Comparison of ENCODE assay signal across 19 cellular contexts in the genomic region with DNA sequence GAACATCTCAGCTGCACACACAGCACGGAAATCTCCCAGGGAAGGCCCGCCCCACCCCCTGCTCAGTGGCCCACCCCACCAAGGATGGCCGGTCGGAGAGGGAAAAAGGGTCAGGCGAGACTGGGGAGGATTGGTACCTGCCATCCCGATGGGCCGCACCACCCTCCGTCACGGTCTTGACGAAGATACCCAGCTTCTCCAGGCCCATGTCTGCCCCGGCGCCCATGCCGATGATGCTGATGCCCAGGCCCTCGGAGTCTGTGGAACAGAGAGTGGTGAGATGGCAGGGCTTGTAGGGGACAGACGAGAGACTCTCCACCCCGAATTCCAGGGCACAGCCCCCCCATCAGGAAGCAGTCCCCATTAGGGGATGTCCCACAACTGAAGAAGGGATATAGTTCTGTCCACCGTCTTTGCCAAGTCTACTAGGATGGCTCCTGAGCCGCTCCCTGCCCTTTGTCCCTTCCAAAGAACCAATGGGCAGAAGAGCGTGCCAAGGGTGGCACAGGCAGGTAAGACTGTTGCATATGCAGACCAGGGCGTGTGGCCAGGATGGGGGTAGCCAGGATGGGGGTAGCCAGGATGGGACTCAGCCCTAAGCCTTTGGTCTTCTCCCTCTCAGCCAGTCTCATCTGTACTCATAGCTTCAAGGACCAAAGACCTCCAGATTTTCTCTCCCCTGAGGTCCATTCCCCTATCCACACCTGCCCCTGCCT. TPM values are rescaled to one million over a fixed set of nuclear protein-coding genes. Genes with fewer than 3 reads are reported as not detected.
A peak's percentile ranks its signal among the peaks of the same experiment; 100 is the strongest.
DNase-seq lines count a peak whose midpoint lies in the region; ATAC-seq and TF ChIP-seq lines count a peak whose summit lies in the region.
"Had no signal": no experiment of that assay in that cellular context is flagged by ENCODE, and none has a peak within 500 bp of the region (broad histone marks: within the 10 kb centered on the region; RNA-seq: fewer than 3 reads in every experiment).

No MANE protein-coding gene starts in this region.

- H3K9ac ChIP-seq in Karpas-422 (ENCODE audit: low read length) = no peak overlapping the region
- H3K9ac ChIP-seq: BLaER1, parathyroid adenoma had no signal

- no peak for ATAC-seq in naive thymus-derived CD8-positive, alpha-beta T cell
- ATAC-seq in GM18868 (IDR thresholded peaks at IDR 0.05; ENCODE audit: unreplicated experiment) = no peak

- no peaks in the 10 kb centered on the region for H3K9me3 Mint-ChIP-seq in activated CD4-positive, alpha-beta T cell treated with anti-CD3 and anti-CD28 coated beads, Interleukin-2, amount 10 ng/mL, durations not matched to agents 24 days and 14 days
- H3K9me3 Mint-ChIP-seq in activated naive CD8-positive, alpha-beta T cell treated with anti-CD3 and anti-CD28 coated beads for 36 hours = no peaks in the 10 kb centered on the region
- H3K9me3 Mint-ChIP-seq in naive thymus-derived CD8-positive, alpha-beta T cell = no peaks in the 10 kb centered on the region

- POLR2A ChIA-PET in naive thymus-derived CD8-positive, alpha-beta T cell (lab: Charles Lee) = interaction anchor here (0.8 to 6.5 kb wide), 2 partner anchors 9 to 18 kb away, joined by 3 to 90 read pairs; partner anchors contain the start of gene PPP1R9B

- H3K4me2 ChIP-seq in Karpas-422 (ENCODE audit: low read depth, low read length, poor library complexity, severe bottlenecking) (no peak overlapping the region), hepatocyte (no peak overlapping the region)

- intact Hi-C loops in activated CD4-positive, alpha-beta T cell treated with anti-CD3 and anti-CD28 coated beads, Interleukin-2, amount 10 ng/mL, durations not matched to agents 24 days and 14 days (cut with micrococcal nuclease) = loop anchor here (5.0 kb wide), 1 partner anchor 34 kb away; no protein-coding TSS in a partner anchor

- H3K4me3 Mint-ChIP-seq in activated CD4-positive, alpha-beta T cell treated with anti-CD3 and anti-CD28 coated beads, Interleukin-2, amount 10 ng/mL, durations not matched to agents 24 days and 14 days = no peak overlapping the region
- H3K4me3 Mint-ChIP-seq in activated naive CD8-positive, alpha-beta T cell treated with anti-CD3 and anti-CD28 coated beads for 36 hours = no peak overlapping the region
- H3K4me3 Mint-ChIP-seq in naive thymus-derived CD8-positive, alpha-beta T cell = peak overlapping the region in 6 of 10 donors; percentile 14 to 86 (median 60)

- TF ChIP-seq CTCF in hepatocyte (IDR thresholded peaks at IDR 0.05; ENCODE audit: poor library complexity) = no peak

- H3K27me3 ChIP-seq in Karpas-422 (ENCODE audit: low read length) = no peaks in the 10 kb centered on the region
- no peaks in the 10 kb centered on the region for H3K27me3 ChIP-seq in hepatocyte
- H3K27me3 ChIP-seq: BLaER1, vagina had no signal

- H3K36me3 Mint-ChIP-seq in activated CD4-positive, alpha-beta T cell treated with anti-CD3 and anti-CD28 coated beads, Interleukin-2, amount 10 ng/mL, durations not matched to agents 24 days and 14 days (ENCODE audit: low read depth) = peaks cover 76% of the 10 kb centered on the region
- H3K36me3 Mint-ChIP-seq in activated naive CD8-positive, alpha-beta T cell treated with anti-CD3 and anti-CD28 coated beads for 36 hours = peaks cover 55% of the 10 kb centered on the region
- peaks cover 0 to 64% (median 19%) of the 10 kb centered on the region in 3 donors for H3K36me3 Mint-ChIP-seq in naive thymus-derived CD8-positive, alpha-beta T cell

- peak overlapping the region; percentile 79 for H3K27ac Mint-ChIP-seq in activated CD4-positive, alpha-beta T cell treated with anti-CD3 and anti-CD28 coated beads, Interleukin-2, amount 10 ng/mL, durations not matched to agents 24 days and 14 days
- peak overlapping the region; percentile 18 for H3K27ac Mint-ChIP-seq in activated naive CD8-positive, alpha-beta T cell treated with anti-CD3 and anti-CD28 coated beads for 36 hours
- H3K27ac Mint-ChIP-seq in naive thymus-derived CD8-positive, alpha-beta T cell = peak overlapping the region in 7 of 10 donors; percentile 63 to 91 (median 88)

- H4K20me1 ChIP-seq in Karpas-422 (ENCODE audit: insufficient read depth, low read depth, low read length) (peaks cover 61% of the 10 kb centered on the region), hepatocyte (ENCODE audit: insufficient read depth, poor library complexity, severe bottlenecking) (peaks cover 32% of the 10 kb centered on the region)

- H3K9me2 ChIP-seq in Karpas-422 (replicated peaks; ENCODE audit: insufficient read depth, low read length) (no peaks in the 10 kb centered on the region), hepatocyte (replicated peaks; ENCODE audit: insufficient read depth) (no peaks in the 10 kb centered on the region)

- WGBS in hepatocyte (ENCODE audit: low lambda C conversion rate, missing lambda C conversion rate) = 98% methylated on average over 20 of the region's 20 CpGs

- H3K27ac ChIP-seq in Karpas-422 (ENCODE audit: low read length) (peak overlapping the region; percentile 49; the same call in 1 of the 2 replicates), hepatocyte (no peak overlapping the region)
- H3K27ac ChIP-seq: parathyroid adenoma, vagina had no signal

- H3K9me3 ChIP-seq in Karpas-422 (ENCODE audit: low read length) (no peaks in the 10 kb centered on the region), hepatocyte (ENCODE audit: low read depth) (no peaks in the 10 kb centered on the region)
- H3K9me3 ChIP-seq: BLaER1, vagina had no signal

- H3K4me1 ChIP-seq in Karpas-422 (ENCODE audit: low read length) = peaks cover 54% of the 10 kb centered on the region
- peaks cover 29% of the 10 kb centered on the region for H3K4me1 ChIP-seq in hepatocyte (ENCODE audit: insufficient read depth)

- H3K79me2 ChIP-seq in Karpas-422 (ENCODE audit: low read length) (peaks cover 60% of the 10 kb centered on the region), hepatocyte (peaks cover 31% of the 10 kb centered on the region)

- H3K36me3 ChIP-seq in Karpas-422 (ENCODE audit: insufficient read depth, low read length) (peaks cover 44% of the 10 kb centered on the region), hepatocyte (replicated peaks; ENCODE audit: insufficient read depth, low read depth) (no peaks in the 10 kb centered on the region)

- H2AFZ ChIP-seq in Karpas-422 (ENCODE audit: low read length) (no peak overlapping the region), hepatocyte (no peak overlapping the region)
- H2AFZ ChIP-seq: parathyroid adenoma had no signal

- H3K4me3 ChIP-seq in Karpas-422 (ENCODE audit: low read length) (no peak overlapping the region), hepatocyte (no peak overlapping the region)
- H3K4me3 ChIP-seq: BLaER1, lung, vagina had no signal

- peaks cover 79% of the 10 kb centered on the region for H3K4me1 Mint-ChIP-seq in activated CD4-positive, alpha-beta T cell treated with anti-CD3 and anti-CD28 coated beads, Interleukin-2, amount 10 ng/mL, durations not matched to agents 24 days and 14 days
- H3K4me1 Mint-ChIP-seq in activated naive CD8-positive, alpha-beta T cell treated with anti-CD3 and anti-CD28 coated beads for 36 hours = peaks cover 64% of the 10 kb centered on the region
- peaks cover 64 to 93% (median 88%) of the 10 kb centered on the region in 4 donors for H3K4me1 Mint-ChIP-seq in naive thymus-derived CD8-positive, alpha-beta T cell

- no peak for DNase-seq in activated CD4-positive, alpha-beta T cell treated with anti-CD3 and anti-CD28 coated beads, Interleukin-2, amount 10 ng/mL, durations not matched to agents 24 days and 14 days
- DNase-seq in activated CD4-positive, alpha-beta T cell treated with anti-CD3 and anti-CD28 coated beads, Interleukin-2, amount 50 U/mL, for 4 hours = no peak
- DNase-seq in Karpas-422 (no peak), hepatocyte (ENCODE audit: low spot score) (no peak), GF-D8 (lab: John Stamatoyannopoulos, UW) (no peak)
- DNase-seq in activated naive CD8-positive, alpha-beta T cell treated with anti-CD3 and anti-CD28 coated beads for 36 hours = no peak
- no peak for DNase-seq in naive thymus-derived CD8-positive, alpha-beta T cell
- DNase-seq: activated CD8-positive, alpha-beta memory T cell treated with anti-CD3 and anti-CD28 coated beads for 24 hours; activated effector memory CD4-positive, alpha-beta T cell treated with Interleukin-2 at 50 U/mL for 16 hours; erythroblast; foreskin melanocyte; hypothalamus; islet precursor cell; NCI-H524 had no signal

- H3K27me3 Mint-ChIP-seq in activated CD4-positive, alpha-beta T cell treated with anti-CD3 and anti-CD28 coated beads, Interleukin-2, amount 10 ng/mL, durations not matched to agents 24 days and 14 days = no peaks in the 10 kb centered on the region
- H3K27me3 Mint-ChIP-seq in activated naive CD8-positive, alpha-beta T cell treated with anti-CD3 and anti-CD28 coated beads for 36 hours = no peaks in the 10 kb centered on the region
- no peaks in the 10 kb centered on the region for H3K27me3 Mint-ChIP-seq in naive thymus-derived CD8-positive, alpha-beta T cell

RNA-seq across cellular contexts. Expression of gene PPP1R9B, which starts 6.9 kb away (rescaled TPM):
- total RNA-seq in activated CD4-positive, alpha-beta T cell treated with anti-CD3 and anti-CD28 coated beads, Interleukin-2, amount 10 ng/mL, durations not matched to agents 24 days and 14 days = 90.1 and 91.3 TPM in 2 replicates
- total RNA-seq in Karpas-422 (2014; rRNA removed; shearing (Covaris generic); ENCODE audit: low replicate concordance) = 41.0 and 106 TPM in 2 replicates
- total RNA-seq in activated naive CD8-positive, alpha-beta T cell treated with anti-CD3 and anti-CD28 coated beads for 36 hours = 10 to 100 TPM; 50.9 to 52.0 TPM
- total RNA-seq in naive thymus-derived CD8-positive, alpha-beta T cell = 10 to 100 TPM; 82.8 to 83.6 TPM
- under 1 TPM; 0.29 to 0.84 (median 0.67) TPM for polyA plus RNA-seq in naive thymus-derived CD8-positive, alpha-beta T cell
- total RNA-seq in hepatocyte = 22.5 and 26.2 TPM in 2 replicates
- polyA plus RNA-seq in hepatocyte = 5.1 and 6.7 TPM in 2 replicates

RNA-seq across cellular contexts. Expression of gene SAMD14, which starts 13.7 kb away (rescaled TPM):
- 1.0 and 1.2 TPM in 2 replicates for total RNA-seq in activated CD4-positive, alpha-beta T cell treated with anti-CD3 and anti-CD28 coated beads, Interleukin-2, amount 10 ng/mL, durations not matched to agents 24 days and 14 days
- not detected in 2 replicates for total RNA-seq in Karpas-422 (2014; rRNA removed; shearing (Covaris generic); ENCODE audit: low replicate concordance)
- under 1 TPM; 0.47 to 0.66 TPM for total RNA-seq in activated naive CD8-positive, alpha-beta T cell treated with anti-CD3 and anti-CD28 coated beads for 36 hours
- under 1 TPM in 1 of 2 experiments, not detected in 1; 0.30 TPM for total RNA-seq in naive thymus-derived CD8-positive, alpha-beta T cell
- polyA plus RNA-seq in naive thymus-derived CD8-positive, alpha-beta T cell = not detected
- 2.4 and 3.1 TPM in 2 replicates for total RNA-seq in hepatocyte
- polyA plus RNA-seq in hepatocyte = 3.1 and 4.2 TPM in 2 replicates

RNA-seq across cellular contexts. Expression of gene SGCA, which starts 22.2 kb away (rescaled TPM):
- total RNA-seq in activated CD4-positive, alpha-beta T cell treated with anti-CD3 and anti-CD28 coated beads, Interleukin-2, amount 10 ng/mL, durations not matched to agents 24 days and 14 days = 0.30 TPM in 1 of 2 replicates, not detected in the other
- total RNA-seq in Karpas-422 (2014; rRNA removed; shearing (Covaris generic); ENCODE audit: low replicate concordance) = not detected in 2 replicates
- total RNA-seq in activated naive CD8-positive, alpha-beta T cell treated with anti-CD3 and anti-CD28 coated beads for 36 hours = under 1 TPM in 1 of 2 experiments, not detected in 1; 0.38 TPM
- total RNA-seq in naive thymus-derived CD8-positive, alpha-beta T cell = not detected
- polyA plus RNA-seq in naive thymus-derived CD8-positive, alpha-beta T cell = under 1 TPM in 1 of 3 donors, not detected in 2; 0.71 TPM
- total RNA-seq in hepatocyte = 0.37 TPM in 1 of 2 replicates, not detected in the other
- polyA plus RNA-seq in hepatocyte = 0.83 and 2.2 TPM in 2 replicates

RNA-seq across cellular contexts. Expression of gene PDK2, which starts 48.5 kb away (rescaled TPM):
- total RNA-seq in activated CD4-positive, alpha-beta T cell treated with anti-CD3 and anti-CD28 coated beads, Interleukin-2, amount 10 ng/mL, durations not matched to agents 24 days and 14 days = 10.9 and 11.8 TPM in 2 replicates
- not detected in 2 replicates for total RNA-seq in Karpas-422 (2014; rRNA removed; shearing (Covaris generic); ENCODE audit: low replicate concordance)
- total RNA-seq in activated naive CD8-positive, alpha-beta T cell treated with anti-CD3 and anti-CD28 coated beads for 36 hours = 10 to 100 TPM in 1 of 2 experiments, 1 to 10 TPM in 1; 9.4 to 12.9 TPM
- 10 to 100 TPM; 44.4 to 45.3 TPM for total RNA-seq in naive thymus-derived CD8-positive, alpha-beta T cell
- polyA plus RNA-seq in naive thymus-derived CD8-positive, alpha-beta T cell = 10 to 100 TPM; 27.9 to 47.4 (median 40.4) TPM
- total RNA-seq in hepatocyte = 35.5 and 42.7 TPM in 2 replicates
- 55.8 and 56.9 TPM in 2 replicates for polyA plus RNA-seq in hepatocyte

RNA-seq across cellular contexts. Expression of gene COL1A1, which starts 57.8 kb away (rescaled TPM):
- 1.6 and 2.0 TPM in 2 replicates for total RNA-seq in activated CD4-positive, alpha-beta T cell treated with anti-CD3 and anti-CD28 coated beads, Interleukin-2, amount 10 ng/mL, durations not matched to agents 24 days and 14 days
- not detected in 2 replicates for total RNA-seq in Karpas-422 (2014; rRNA removed; shearing (Covaris generic); ENCODE audit: low replicate concordance)
- under 1 TPM; 0.72 to 0.78 TPM for total RNA-seq in activated naive CD8-positive, alpha-beta T cell treated with anti-CD3 and anti-CD28 coated beads for 36 hours
- under 1 TPM; 0.44 to 0.83 TPM for total RNA-seq in naive thymus-derived CD8-positive, alpha-beta T cell
- not detected for polyA plus RNA-seq in naive thymus-derived CD8-positive, alpha-beta T cell
- 351 and 1,063 TPM in 2 replicates for total RNA-seq in hepatocyte
- 5,822 and 6,071 TPM in 2 replicates for polyA plus RNA-seq in hepatocyte

Comparison
In these comparisons a context has a peak if more than half of its experiments do, and no peak if none do; other contexts are left out.
1. H3K27ac Mint-ChIP-seq: peak in every context shown above with its lines; median percentile 88 in naive thymus-derived CD8-positive, alpha-beta T cell; 79 in activated CD4-positive, alpha-beta T cell treated with anti-CD3 and anti-CD28 coated beads, Interleukin-2, amount 10 ng/mL, durations not matched to agents 24 days and 14 days; 18 in activated naive CD8-positive, alpha-beta T cell treated with anti-CD3 and anti-CD28 coated beads for 36 hours.
2. H3K4me3 Mint-ChIP-seq: peak in naive thymus-derived CD8-positive, alpha-beta T cell (6 of 10); none in activated CD4-positive, alpha-beta T cell treated with anti-CD3 and anti-CD28 coated beads, Interleukin-2, amount 10 ng/mL, durations not matched to agents 24 days and 14 days (single experiment) and activated naive CD8-positive, alpha-beta T cell treated with anti-CD3 and anti-CD28 coated beads for 36 hours (single experiment).